In genomic region chr12:114703060-114703493, GRCh38 we compare ENCODE assay signal across 27 cellular contexts. TPM values are rescaled to one million over a fixed set of nuclear protein-coding genes. Genes with fewer than 3 reads are reported as not detected.
DNase-seq lines count a peak whose midpoint lies in the region; ATAC-seq and TF ChIP-seq lines count a peak whose summit lies in the region.
"Had no signal": no experiment of that assay in that cellular context is flagged by ENCODE, and none has a peak within 500 bp of the region (broad histone marks: within the 10 kb centered on the region; RNA-seq: fewer than 3 reads in every experiment).

No MANE protein-coding gene starts in this region.

- H3K36me3 ChIP-seq in iPS-18a (ENCODE audit: control insufficient read depth, low read depth, low read length) = no peaks in the 10 kb centered on the region
- H3K36me3 ChIP-seq: left lung, prostate gland, tibial nerve had no signal

- H3K36me3 Mint-ChIP-seq in type B pancreatic cell = no peaks in the 10 kb centered on the region
- peaks cover 0 to 4% of the 10 kb centered on the region in 2 donors for H3K36me3 Mint-ChIP-seq in activated naive CD4-positive, alpha-beta T cell treated with anti-CD3 and anti-CD28 coated beads, Interleukin-2, amount 50 U/mL, for 72 hours

- no peaks in the 10 kb centered on the region for H3K9me3 Mint-ChIP-seq in type B pancreatic cell
- H3K9me3 Mint-ChIP-seq in activated naive CD4-positive, alpha-beta T cell treated with anti-CD3 and anti-CD28 coated beads, Interleukin-2, amount 50 U/mL, for 72 hours = no peaks in the 10 kb centered on the region
- H3K9me3 Mint-ChIP-seq: activated CD4-positive, alpha-beta T cell treated with anti-CD3 and anti-CD28 coated beads, Interleukin-2, amount 10 ng/mL, durations not matched to agents 24 days and 14 days; activated naive CD8-positive, alpha-beta T cell treated with anti-CD3 and anti-CD28 coated beads, Interleukin-2, amount 50 U/mL, for 24 hours; activated T-helper 2 cell treated with anti-CD3 and anti-CD28 coated beads, Interferon-gamma antibody, Interleukin-2, Interleukin-4, amounts not matched to agents 10 μg/mL and 5 μg/mL and 100 μg/mL, durations not matched to agents 14 hours and 24 hours and 36 hours had no signal

- peak overlapping the region; percentile 71 for H3K4me3 Mint-ChIP-seq in type B pancreatic cell
- H3K4me3 Mint-ChIP-seq: activated CD4-positive, alpha-beta T cell treated with anti-CD3 and anti-CD28 coated beads, Interleukin-2, amount 10 ng/mL, durations not matched to agents 24 days and 14 days; activated naive CD8-positive, alpha-beta T cell treated with anti-CD3 and anti-CD28 coated beads, Interleukin-2, amount 50 U/mL, for 24 hours had no signal

- H3K27me3 ChIP-seq in iPS-18a (ENCODE audit: control insufficient read depth, insufficient read depth, low read length) = peaks cover 81% of the 10 kb centered on the region

- no peak overlapping the region for H3K9ac ChIP-seq in iPS-18a (ENCODE audit: low read length)

- peaks cover 30% of the 10 kb centered on the region for H3K4me1 Mint-ChIP-seq in type B pancreatic cell (ENCODE audit: unreplicated experiment)
- H3K4me1 Mint-ChIP-seq: activated CD4-positive, alpha-beta T cell treated with anti-CD3 and anti-CD28 coated beads, Interleukin-2, amount 10 ng/mL, durations not matched to agents 24 days and 14 days; activated naive CD8-positive, alpha-beta T cell treated with anti-CD3 and anti-CD28 coated beads, Interleukin-2, amount 50 U/mL, for 24 hours had no signal

- H3K27ac ChIP-seq in iPS-18a (ENCODE audit: low read length) = no peak overlapping the region
- H3K27ac ChIP-seq: body of pancreas, left lung, PC-9, prostate gland, tibial nerve had no signal

- ATAC-seq in activated naive CD4-positive, alpha-beta T cell treated with anti-CD3 and anti-CD28 coated beads, Interleukin-2, amount 50 U/mL, for 72 hours = no peak
- ATAC-seq: activated naive CD8-positive, alpha-beta T cell treated with anti-CD3 and anti-CD28 coated beads, Interleukin-2, amount 50 U/mL, for 24 hours; body of pancreas; esophagus mucosa; left lung; stimulated activated naive CD8-positive, alpha-beta T cell treated with anti-CD3 and anti-CD28 coated beads, Interleukin-15, Interleukin-2, amounts not matched to agents 100 U/mL and 50 U/mL, for 24 hours had no signal

- H3K4me1 ChIP-seq in iPS-18a (ENCODE audit: control insufficient read depth, low read depth, low read length) = peaks cover 16% of the 10 kb centered on the region
- H3K4me1 ChIP-seq: body of pancreas, left lung, prostate gland had no signal

- peak; percentile 5 for DNase-seq in DMS 273 (lab: John Stamatoyannopoulos, UW; ENCODE audit: unreplicated experiment)
- no peak for DNase-seq in DMS 273 treated with DMSO at 0.1 percent for 48 hours (lab: John Stamatoyannopoulos, UW)
- peak; percentile 36 for DNase-seq in NCI-H510A (lab: John Stamatoyannopoulos, UW)
- DNase-seq in type B pancreatic cell (ENCODE audit: extremely low spot score, unreplicated experiment) = no peak
- DNase-seq in activated effector memory CD4-positive, alpha-beta T cell treated with anti-CD3 and anti-CD28 coated beads, Interleukin-2, amount 50 U/mL, for 16 hours = no peak
- DNase-seq in NCI-H146 (lab: John Stamatoyannopoulos, UW) = no peak
- DNase-seq in activated naive CD4-positive, alpha-beta T cell treated with anti-CD3 and anti-CD28 coated beads, Interleukin-2, amount 50 U/mL, for 72 hours (ENCODE audit: low spot score in 2 of 2) = no peak
- DNase-seq: activated CD4-positive, alpha-beta T cell treated with anti-CD3 and anti-CD28 coated beads, Interleukin-2, amount 10 ng/mL, durations not matched to agents 24 days and 14 days; activated naive CD8-positive, alpha-beta T cell treated with anti-CD3 and anti-CD28 coated beads, Interleukin-2, amount 50 U/mL, for 24 hours; body of pancreas; COR-L47; effector CD8-positive, alpha-beta T cell; KBM-7; left lung; NCI-H2081; NCI-H524 treated with DMSO at 0.1 percent for 48 hours; PC-9; SIG-M5; small intestine; stimulated activated CD4-positive, alpha-beta T cell treated with anti-CD3 and anti-CD28 coated beads, Interleukin-4, amount 100 ng/mL, for 1 hour; stimulated activated naive CD8-positive, alpha-beta T cell treated with anti-CD3 and anti-CD28 coated beads, Interleukin-15, Interleukin-2, amounts not matched to agents 100 U/mL and 50 U/mL, for 24 hours; T-helper 1 cell had no signal

- no peaks in the 10 kb centered on the region for H3K9me3 ChIP-seq in iPS-18a (ENCODE audit: control insufficient read depth, low read depth, low read length)
- H3K9me3 ChIP-seq: body of pancreas, left lung, prostate gland, tibial nerve had no signal

- peaks cover 62% of the 10 kb centered on the region for H3K27me3 Mint-ChIP-seq in type B pancreatic cell

- no peak for TF ChIP-seq CTCF in type B pancreatic cell (conservative IDR thresholded peaks at IDR 0.05)

- H3K27ac Mint-ChIP-seq in type B pancreatic cell = peak overlapping the region; percentile 92
- H3K27ac Mint-ChIP-seq in activated naive CD4-positive, alpha-beta T cell treated with anti-CD3 and anti-CD28 coated beads, Interleukin-2, amount 50 U/mL, for 72 hours = no peak overlapping the region
- H3K27ac Mint-ChIP-seq: activated CD4-positive, alpha-beta T cell treated with anti-CD3 and anti-CD28 coated beads, Interleukin-2, amount 10 ng/mL, durations not matched to agents 24 days and 14 days; activated naive CD8-positive, alpha-beta T cell treated with anti-CD3 and anti-CD28 coated beads, Interleukin-2, amount 50 U/mL, for 24 hours; activated T-helper 2 cell treated with anti-CD3 and anti-CD28 coated beads, Interferon-gamma antibody, Interleukin-2, Interleukin-4, amounts not matched to agents 10 μg/mL and 5 μg/mL and 100 μg/mL, durations not matched to agents 14 hours and 24 hours and 36 hours had no signal

- peak overlapping the region; percentile 24 for H3K4me3 ChIP-seq in iPS-18a (ENCODE audit: low read length)
- H3K4me3 ChIP-seq: body of pancreas, left lung, PC-9, prostate gland, tibial nerve had no signal

RNA-seq across cellular contexts. Expression of gene TBX3, which starts 19.1 kb away (rescaled TPM):
- 102 and 130 TPM in 2 replicates for total RNA-seq in type B pancreatic cell (ENCODE audit: low replicate concordance)
- not detected for total RNA-seq in activated naive CD4-positive, alpha-beta T cell treated with anti-CD3 and anti-CD28 coated beads, Interleukin-2, amount 50 U/mL, for 72 hours
- total RNA-seq: activated CD4-positive, alpha-beta T cell treated with anti-CD3 and anti-CD28 coated beads, Interleukin-2, amount 10 ng/mL, durations not matched to agents 24 days and 14 days; activated T-helper 2 cell treated with anti-CD3 and anti-CD28 coated beads, Interferon-gamma antibody, Interleukin-2, Interleukin-4, amounts not matched to agents 10 μg/mL and 5 μg/mL and 100 μg/mL, durations not matched to agents 14 hours and 24 hours and 36 hours; PC-9 had no signal

Comparison
In these comparisons a context has a peak if more than half of its experiments do, and no peak if none do; other contexts are left out.
1. DNase-seq: peak in DMS 273 (single experiment) and NCI-H510A (single experiment); none in DMS 273 treated with DMSO at 0.1 percent for 48 hours (single experiment), type B pancreatic cell (single experiment), activated effector memory CD4-positive, alpha-beta T cell treated with anti-CD3 and anti-CD28 coated beads, Interleukin-2, amount 50 U/mL, for 16 hours (single experiment), NCI-H146 (single experiment) and activated naive CD4-positive, alpha-beta T cell treated with anti-CD3 and anti-CD28 coated beads, Interleukin-2, amount 50 U/mL, for 72 hours (0 of 2).
2. RNA of gene TBX3, which starts 19.1 kb away (total RNA-seq): 102 to 130 TPM in type B pancreatic cell; not detected in activated naive CD4-positive, alpha-beta T cell treated with anti-CD3 and anti-CD28 coated beads, Interleukin-2, amount 50 U/mL, for 72 hours; every median in the first group is over 100 times any median in the second.